ENCODE assay signal across 20 cellular contexts in the genomic region with DNA sequence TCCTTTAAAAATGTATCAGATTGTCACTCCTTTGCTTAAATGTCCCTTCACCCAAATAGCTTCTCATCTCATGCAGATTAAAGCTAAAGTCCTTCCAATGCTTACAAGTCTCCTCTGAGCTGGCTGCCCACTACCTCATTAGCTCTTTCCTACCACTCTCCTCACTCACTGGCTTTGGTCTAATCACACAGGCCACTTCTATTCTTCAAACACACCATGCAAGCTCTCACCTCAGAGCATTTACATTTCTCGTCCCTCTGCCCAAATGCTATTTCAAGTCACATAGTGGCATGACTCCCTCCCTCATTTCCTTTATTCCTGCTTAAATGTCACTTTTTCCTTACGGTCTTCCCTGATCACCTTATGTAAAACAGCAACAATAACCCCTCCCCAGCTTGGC.
DNase-seq lines count a peak whose midpoint lies in the region; ATAC-seq, FAIRE-seq and TF ChIP-seq lines count a peak whose summit lies in the region.
"Had no signal": no experiment of that assay in that cellular context is flagged by ENCODE, and none has a peak within 500 bp of the region (broad histone marks: within the 10 kb centered on the region; RNA-seq: fewer than 3 reads in every experiment).

No MANE protein-coding gene starts in this region.

- ATAC-seq in GM12878: peak; percentile 29
- no peak for ATAC-seq in right cardiac atrium
- ATAC-seq in HG03139 (IDR thresholded peaks at IDR 0.05; ENCODE audit: unreplicated experiment): no peak
- ATAC-seq: A549 had no signal

- no peak overlapping the region for H2BK5ac ChIP-seq in mesendoderm (ENCODE audit: low read length)

- no peak overlapping the region for H3K18ac ChIP-seq in mesendoderm (ENCODE audit: low read length)

- H3K27me3 ChIP-seq in GM12878 (replicated peaks in 1 of 2; ENCODE audit: control insufficient read depth in 2 of 2, insufficient read depth in 2 of 2, low read length in 1 of 2) (no peaks in the 10 kb centered on the region), mesendoderm (ENCODE audit: insufficient read depth, low read length, poor library complexity) (no peaks in the 10 kb centered on the region), right cardiac atrium (ENCODE audit: control insufficient read depth, insufficient read depth) (no peaks in the 10 kb centered on the region)
- H3K27me3 ChIP-seq: BE2C; BLaER1 treated with 17β-estradiol and CSF1 and Interleukin-3, amounts not matched to agents 10 nM and 100 nM had no signal

- no peak overlapping the region for H2AFZ ChIP-seq in GM12878 (ENCODE audit: control insufficient read depth, low read depth, low read length)

- TF ChIP-seq POLR2A in H54 (IDR thresholded peaks at IDR 0.05; ENCODE audit: low read depth, low read length) (no peak), GM12878 (IDR thresholded peaks at IDR 0.05; ENCODE audit: low read depth, low read length) (no peak)

- no peak overlapping the region for H2BK120ac ChIP-seq in mesendoderm (ENCODE audit: low read depth, low read length)

- in situ Hi-C loops in GM12878 (cut with MboI): loop anchor here (10.0 kb wide), 1 partner anchor 416 kb away; no protein-coding TSS in a partner anchor

- no peaks in the 10 kb centered on the region for H4K20me1 ChIP-seq in GM12878 (ENCODE audit: control insufficient read depth, insufficient read depth)
- H4K20me1 ChIP-seq: BLaER1 treated with 17β-estradiol and CSF1 and Interleukin-3, amounts not matched to agents 10 nM and 100 nM had no signal

- H2AK5ac ChIP-seq in mesendoderm (ENCODE audit: low read length): no peak overlapping the region

- no peak for TF ChIP-seq EP300 in GM12878 (IDR thresholded peaks at IDR 0.05; ENCODE audit: borderline replicate concordance in 1 of 2, control insufficient read depth in 1 of 2, low read depth in 2 of 2, low read length in 2 of 2)

- no peak overlapping the region for H3K27ac ChIP-seq in GM12878 (ENCODE audit: control insufficient read depth, insufficient read depth)
- H3K27ac ChIP-seq in mesendoderm (ENCODE audit: low read depth, low read length): no peak overlapping the region
- H3K27ac ChIP-seq in right cardiac atrium (ENCODE audit: low read length): no peak overlapping the region
- H3K27ac ChIP-seq: A549; BLaER1 treated with 17β-estradiol and CSF1 and Interleukin-3, amounts not matched to agents 10 nM and 100 nM had no signal

- H3K79me1 ChIP-seq in mesendoderm (ENCODE audit: low read length): no peaks in the 10 kb centered on the region

- peak; percentile 6 for FAIRE-seq in H54 (lab: Jason Lieb, UNC)
- FAIRE-seq in GM12878 (lab: Jason Lieb, UNC): no peak
- FAIRE-seq: A549, G401.6 had no signal

- CTCF ChIA-PET in GM12878 (lab: Yijun Ruan, JAX): interaction anchor here (0.8 to 5.0 kb wide), 8 partner anchors 11 to 418 kb away, joined by 3 to 44 read pairs (median 6); no protein-coding TSS in a partner anchor

- H3K23ac ChIP-seq in mesendoderm (ENCODE audit: low read length): no peak overlapping the region

- H3K4me2 ChIP-seq in GM12878 (ENCODE audit: control insufficient read depth, insufficient read depth) (no peak overlapping the region), mesendoderm (ENCODE audit: low read length) (no peak overlapping the region)
- H3K4me2 ChIP-seq: A549; BLaER1 treated with 17β-estradiol and CSF1 and Interleukin-3, amounts not matched to agents 10 nM and 100 nM had no signal

- H2BK15ac ChIP-seq in mesendoderm (replicated peaks; ENCODE audit: low read depth): no peak overlapping the region

- no peak for TF ChIP-seq CTCF in GM12878 (IDR thresholded peaks at IDR 0.05 in 2 of 3, conservative IDR thresholded peaks at IDR 0.05 in 1 of 3; ENCODE audit: control insufficient read depth in 2 of 3, extremely low read depth in 1 of 3, insufficient read depth in 1 of 3, low read depth in 3 of 3, low read length in 3 of 3)

- TF ChIP-seq RAD21 in GM12878 (IDR thresholded peaks at IDR 0.05; ENCODE audit: insufficient read depth, low read depth, low read length): no peak

- H3K56ac ChIP-seq in mesendoderm (ENCODE audit: low read length): no peak overlapping the region

- no peaks in the 10 kb centered on the region for H3K9me3 ChIP-seq in GM12878 (replicated peaks; ENCODE audit: control insufficient read depth, insufficient read depth, low read length)
- no peaks in the 10 kb centered on the region for H3K9me3 ChIP-seq in right cardiac atrium (ENCODE audit: control insufficient read depth, low read length)
- H3K9me3 ChIP-seq: A549, BE2C, HAP-1 had no signal

- H3K9ac ChIP-seq in GM12878 (ENCODE audit: control insufficient read depth, insufficient read depth, low read length) (no peak overlapping the region), mesendoderm (ENCODE audit: low read length) (no peak overlapping the region)
- H3K9ac ChIP-seq: BLaER1 treated with 17β-estradiol and CSF1 and Interleukin-3, amounts not matched to agents 10 nM and 100 nM had no signal

- no peak for DNase-seq in H54 (ENCODE audit: insufficient read length, low spot score)
- DNase-seq in GM12878 (ENCODE audit: low read depth, low spot score): no peak
- DNase-seq in mesendoderm: peak; percentile 36
- no peak for DNase-seq in DMS114 treated with DMSO at 0.1 percent for 48 hours (lab: John Stamatoyannopoulos, UW; ENCODE audit: unreplicated experiment)
- no peak for DNase-seq in right cardiac atrium
- DNase-seq: 8988T; ACHN; AML-193; BE2C; Calu3; CD4-positive, alpha-beta memory T cell; COR-L47; DMS153; DND-41; HFFc6 had no signal

- H3K4me3 ChIP-seq in GM12878: no peak overlapping the region
- H3K4me3 ChIP-seq in mesendoderm (ENCODE audit: low read length): no peak overlapping the region
- H3K4me3 ChIP-seq in right cardiac atrium (ENCODE audit: low read length): no peak overlapping the region
- H3K4me3 ChIP-seq: A549; BLaER1 treated with 17β-estradiol and CSF1 and Interleukin-3, amounts not matched to agents 10 nM and 100 nM; HAP-1 had no signal

- SMC1A ChIA-PET in GM12878 (lab: Charles Lee; ENCODE audit: uncharacterized antibody, unreplicated experiment): interaction anchor here (0.8 to 27.3 kb wide), 25 partner anchors 2 to 444 kb away, joined by 3 to 602 read pairs (median 4); no protein-coding TSS in a partner anchor

- POLR2A ChIA-PET in GM12878 (lab: Charles Lee): interaction anchor here (0.7 to 5.5 kb wide), 13 partner anchors 7 to 415 kb away, joined by 3 to 54 read pairs (median 5); partner anchors contain the start of gene EOMES

- no peaks in the 10 kb centered on the region for H3K36me3 ChIP-seq in GM12878 (ENCODE audit: control insufficient read depth in 2 of 2, insufficient read depth in 2 of 2, low read length in 1 of 2)
- no peaks in the 10 kb centered on the region for H3K36me3 ChIP-seq in mesendoderm (ENCODE audit: control insufficient read depth, insufficient read depth, low read length)
- H3K36me3 ChIP-seq: BE2C; BLaER1 treated with 17β-estradiol and CSF1 and Interleukin-3, amounts not matched to agents 10 nM and 100 nM; HAP-1 had no signal

- no peak overlapping the region for H4K5ac ChIP-seq in mesendoderm (ENCODE audit: low read length)

- H3K4ac ChIP-seq in mesendoderm (ENCODE audit: low read depth, low read length): no peak overlapping the region

- intact Hi-C loops in GM12878 (cut with micrococcal nuclease; ENCODE audit: unreplicated experiment): no loop called here
- intact Hi-C loops in right cardiac atrium (cut with DNase I): no loop called here

- no peaks in the 10 kb centered on the region for H3K4me1 ChIP-seq in GM12878 (ENCODE audit: control insufficient read depth, insufficient read depth, low read length)
- H3K4me1 ChIP-seq in mesendoderm (ENCODE audit: control insufficient read depth, low read depth, low read length): no peaks in the 10 kb centered on the region
- no peaks in the 10 kb centered on the region for H3K4me1 ChIP-seq in right cardiac atrium (ENCODE audit: control insufficient read depth, insufficient read depth, low read length)
- H3K4me1 ChIP-seq: A549; BE2C; BLaER1 treated with 17β-estradiol and CSF1 and Interleukin-3, amounts not matched to agents 10 nM and 100 nM; HAP-1 had no signal

- RAD21 ChIA-PET in GM12878 (lab: Charles Lee; ENCODE audit: unreplicated experiment): interaction anchor here (0.5 to 18.4 kb wide), 26 partner anchors 10 to 418 kb away, joined by 3 to 344 read pairs (median 6); partner anchors contain the start of genes CMC1 and EOMES

- 17% methylated on average over 2 of the region's 2 CpGs for WGBS in GM12878 (ENCODE audit: insufficient coverage, insufficient replicate concordance, low lambda C conversion rate, missing lambda C conversion rate)
- WGBS in mesendoderm (ENCODE audit: extremely low coverage, insufficient coverage, low lambda C conversion rate): no CpG with 5 or more reads among the region's 2 CpGs
- 69% methylated on average over 2 of the region's 2 CpGs for WGBS in right cardiac atrium

- no peak overlapping the region for H4K8ac ChIP-seq in mesendoderm (ENCODE audit: low read depth, low read length)

- BruUV-seq in GM12878 (replicated peaks; lab: Mats Ljungman, UMichigan): no TSS peak

- H3K79me2 ChIP-seq in GM12878 (ENCODE audit: control insufficient read depth, insufficient read depth, low read length) (no peaks in the 10 kb centered on the region), mesendoderm (ENCODE audit: control insufficient read depth, insufficient read depth, low read length) (no peaks in the 10 kb centered on the region)

TF ChIP-seq in GM12878, 131 proteins besides CTCF, POLR2A, EP300 and RAD21:
- TF ChIP-seq NBN (IDR thresholded peaks at IDR 0.05): peak; percentile 66; the same call in 1 of the 2 replicates
- peak in 1 of 2 experiments; percentile 23; a peak in 2 of 4 replicates for TF ChIP-seq IKZF2 (IDR thresholded peaks at IDR 0.05)
- TF ChIP-seq HDGF (IDR thresholded peaks at IDR 0.05): 0 out of 2 replicates have a peak, but pooled peaks have one; percentile 42
- TF ChIP-seq, protein P1, sequence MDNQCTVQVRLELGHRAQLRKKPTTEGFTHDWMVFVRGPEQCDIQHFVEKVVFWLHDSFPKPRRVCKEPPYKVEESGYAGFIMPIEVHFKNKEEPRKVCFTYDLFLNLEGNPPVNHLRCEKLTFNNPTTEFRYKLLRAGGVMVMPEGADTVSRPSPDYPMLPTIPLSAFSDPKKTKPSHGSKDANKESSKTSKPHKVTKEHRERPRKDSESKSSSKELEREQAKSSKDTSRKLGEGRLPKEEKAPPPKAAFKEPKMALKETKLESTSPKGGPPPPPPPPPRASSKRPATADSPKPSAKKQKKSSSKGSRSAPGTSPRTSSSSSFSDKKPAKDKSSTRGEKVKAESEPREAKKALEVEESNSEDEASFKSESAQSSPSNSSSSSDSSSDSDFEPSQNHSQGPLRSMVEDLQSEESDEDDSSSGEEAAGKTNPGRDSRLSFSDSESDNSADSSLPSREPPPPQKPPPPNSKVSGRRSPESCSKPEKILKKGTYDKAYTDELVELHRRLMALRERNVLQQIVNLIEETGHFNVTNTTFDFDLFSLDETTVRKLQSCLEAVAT (IDR thresholded peaks at IDR 0.05): peak; percentile 87
- no peak for TF ChIP-seq STAT1 (conservative IDR thresholded peaks at IDR 0.05)
